ENCODE assay signal across 15 cellular contexts in genomic region chr6:33627876-33628275, GRCh38. TPM values are rescaled to one million over a fixed set of nuclear protein-coding genes. Genes with fewer than 3 reads are reported as not detected.
DNase-seq lines count a peak whose midpoint lies in the region; ATAC-seq and TF ChIP-seq lines count a peak whose summit lies in the region.
"Had no signal": no experiment of that assay in that cellular context is flagged by ENCODE, and none has a peak within 500 bp of the region (broad histone marks: within the 10 kb centered on the region; RNA-seq: fewer than 3 reads in every experiment).

No MANE protein-coding gene starts in this region.

- peak; percentile 56 for ATAC-seq in left lung
- no peak for ATAC-seq in GM19452 (IDR thresholded peaks at IDR 0.05; ENCODE audit: unreplicated experiment)
- no peak for ATAC-seq in GM21515 (IDR thresholded peaks at IDR 0.05; ENCODE audit: unreplicated experiment)
- ATAC-seq: activated CD8-positive, alpha-beta T cell treated with anti-CD3 and anti-CD28 coated beads, Interleukin-2, amount 10 ng/mL, durations not matched to agents 7 days and 5 days had no signal

- peak; percentile 39 for DNase-seq in SW480 (ENCODE audit: low spot score)
- DNase-seq in left lung, result peak in 1 of 2 donors; percentile 58
- no peak for DNase-seq in stomach
- no peak for DNase-seq in AML-193 (lab: John Stamatoyannopoulos, UW)
- DNase-seq in activated CD4-positive, alpha-beta T cell treated with anti-CD3 and anti-CD28 coated beads, Interleukin-2, amount 10 ng/mL, durations not matched to agents 24 days and 14 days, result no peak
- DNase-seq: activated CD8-positive, alpha-beta T cell treated with anti-CD3 and anti-CD28 coated beads, Interleukin-2, amount 10 ng/mL, durations not matched to agents 7 days and 5 days; cortex of kidney; erythroblast; HCEC 1CT; naive B cell; stimulated activated CD4-positive, alpha-beta T cell treated with anti-CD3 and anti-CD28 coated beads, Interleukin-4, amount 100 ng/mL, for 24 hours had no signal

- H3K4me1 Mint-ChIP-seq in activated CD4-positive, alpha-beta T cell treated with anti-CD3 and anti-CD28 coated beads, Interleukin-2, amount 10 ng/mL, durations not matched to agents 24 days and 14 days, result peaks cover 57% of the 10 kb centered on the region

- H3K36me3 ChIP-seq in HEK293 (ENCODE audit: control insufficient read depth in 2 of 2, insufficient read depth in 1 of 2, low read length in 2 of 2) (peaks cover 0 to 3% of the 10 kb centered on the region in 2 experiments; a peak in 2 of 3 replicates), left lung (peaks cover 0 to 4% of the 10 kb centered on the region in 2 donors), stomach (peaks cover 0 to 12% (median 0%) of the 10 kb centered on the region in 4 donors)

- H3K9me3 Mint-ChIP-seq in activated CD4-positive, alpha-beta T cell treated with anti-CD3 and anti-CD28 coated beads, Interleukin-2, amount 10 ng/mL, durations not matched to agents 24 days and 14 days, result no peaks in the 10 kb centered on the region
- H3K9me3 Mint-ChIP-seq: naive B cell had no signal

- peaks cover 36% of the 10 kb centered on the region for H3K36me3 Mint-ChIP-seq in activated CD4-positive, alpha-beta T cell treated with anti-CD3 and anti-CD28 coated beads, Interleukin-2, amount 10 ng/mL, durations not matched to agents 24 days and 14 days (ENCODE audit: low read depth)

- H3K4me3 Mint-ChIP-seq in activated CD4-positive, alpha-beta T cell treated with anti-CD3 and anti-CD28 coated beads, Interleukin-2, amount 10 ng/mL, durations not matched to agents 24 days and 14 days, result no peak overlapping the region
- H3K4me3 Mint-ChIP-seq: activated CD8-positive, alpha-beta T cell treated with anti-CD3 and anti-CD28 coated beads, Interleukin-2, amount 10 ng/mL, durations not matched to agents 7 days and 5 days had no signal

- H3K27ac Mint-ChIP-seq in activated CD4-positive, alpha-beta T cell treated with anti-CD3 and anti-CD28 coated beads, Interleukin-2, amount 10 ng/mL, durations not matched to agents 24 days and 14 days, result no peak overlapping the region

- 50 to 66% (median 55%) methylated on average over 5 of the region's 5 CpGs for WGBS in stomach, 5 donors

- intact Hi-C loops in left lung (cut with DNase I), result no loop called here
- intact Hi-C loops in stomach (cut with DNase I; ENCODE audit: low total_unique reads), result no loop called here
- intact Hi-C loops in activated CD4-positive, alpha-beta T cell treated with anti-CD3 and anti-CD28 coated beads, Interleukin-2, amount 10 ng/mL, durations not matched to agents 24 days and 14 days (cut with micrococcal nuclease), result no loop called here

- no peak for TF ChIP-seq POLR2A in stomach (IDR thresholded peaks at IDR 0.05)

- H3K27ac ChIP-seq in HEK293 (ENCODE audit: extremely low read depth, low read depth, low read length) (no peak overlapping the region), left lung (peak overlapping the region in 1 of 2 donors; percentile 54), stomach (peak overlapping the region; percentile 33 to 69 (median 41))
- H3K27ac ChIP-seq: BLaER1 had no signal

- TF ChIP-seq EP300 in stomach (IDR thresholded peaks at IDR 0.05), result no peak

- H3K27me3 ChIP-seq in left lung (peaks cover 0 to 8% of the 10 kb centered on the region in 2 donors), stomach (peaks cover 0 to 12% (median 0%) of the 10 kb centered on the region in 3 donors)
- H3K27me3 ChIP-seq: BLaER1 had no signal

- peaks cover 1% of the 10 kb centered on the region; the same call in 1 of the 2 replicates for H3K4me1 ChIP-seq in HEK293 (ENCODE audit: control insufficient read depth, insufficient read depth, low read length)
- peaks cover 9 to 51% of the 10 kb centered on the region in 2 donors for H3K4me1 ChIP-seq in left lung
- H3K4me1 ChIP-seq in stomach, result peaks cover 44 to 99% (median 71%) of the 10 kb centered on the region in 4 donors

- no peaks in the 10 kb centered on the region for H3K9me3 ChIP-seq in HEK293 (ENCODE audit: control insufficient read depth, insufficient read depth, low read depth, low read length)
- no peaks in the 10 kb centered on the region for H3K9me3 ChIP-seq in left lung
- H3K9me3 ChIP-seq in stomach, result no peaks in the 10 kb centered on the region
- H3K9me3 ChIP-seq: BLaER1 had no signal

- POLR2A ChIA-PET in HEK293 (lab: Yijun Ruan, JAX), result no interaction called here

- CTCF ChIA-PET in HEK293 (lab: Yijun Ruan, JAX), result no interaction called here

- TF ChIP-seq CTCF in HEK293 (tag by site-specific recombination; IDR thresholded peaks at IDR 0.05) (no peak), left lung (IDR thresholded peaks at IDR 0.05) (no peak), stomach (IDR thresholded peaks at IDR 0.05) (no peak)

- no peak overlapping the region for H3K4me3 ChIP-seq in HEK293 (ENCODE audit: low read depth, low read length)
- no peak overlapping the region for H3K4me3 ChIP-seq in left lung
- peak overlapping the region in 1 of 4 donors; percentile 13 for H3K4me3 ChIP-seq in stomach
- H3K4me3 ChIP-seq: BLaER1 had no signal

- H3K27me3 Mint-ChIP-seq in activated CD4-positive, alpha-beta T cell treated with anti-CD3 and anti-CD28 coated beads, Interleukin-2, amount 10 ng/mL, durations not matched to agents 24 days and 14 days, result no peaks in the 10 kb centered on the region
- H3K27me3 Mint-ChIP-seq: naive B cell had no signal

TF ChIP-seq in HEK293, 187 proteins besides CTCF, POLR2A, EP300 and RAD21:
- peak; percentile 75 for TF ChIP-seq KLF1 (tag by site-specific recombination; IDR thresholded peaks at IDR 0.05)
- TF ChIP-seq ZFP37 (tag by site-specific recombination; IDR thresholded peaks at IDR 0.05), result no peak

RNA-seq across cellular contexts. Expression of gene ITPR3, which starts 6.8 kb away (rescaled TPM):
- total RNA-seq in left lung (100 to 1,000 TPM; 107 to 147 TPM), stomach (100 to 1,000 TPM in 3 of 5 donors, 10 to 100 TPM in 2; 46.3 to 149 (median 105) TPM)
- 10 to 100 TPM; 14.1 to 17.1 (median 14.3) TPM for polyA plus RNA-seq in stomach
- 45.5 and 45.6 TPM in 2 replicates for total RNA-seq in activated CD4-positive, alpha-beta T cell treated with anti-CD3 and anti-CD28 coated beads, Interleukin-2, amount 10 ng/mL, durations not matched to agents 24 days and 14 days

RNA-seq across cellular contexts. Expression of gene BAK1, which starts 47.8 kb away (rescaled TPM):
- total RNA-seq in left lung (10 to 100 TPM; 26.5 to 27.0 TPM), stomach (10 to 100 TPM in 3 of 5 donors, 1 to 10 TPM in 2; 2.9 to 97.0 (median 22.3) TPM)
- 10 to 100 TPM; 14.6 to 31.5 (median 24.6) TPM for polyA plus RNA-seq in stomach
- 54.7 and 55.9 TPM in 2 replicates for total RNA-seq in activated CD4-positive, alpha-beta T cell treated with anti-CD3 and anti-CD28 coated beads, Interleukin-2, amount 10 ng/mL, durations not matched to agents 24 days and 14 days
